In genomic region chr2:208280234-208280633, GRCh38 we compare ENCODE assay signal across 17 cellular contexts. TPM values are rescaled to one million over a fixed set of nuclear protein-coding genes. Genes with fewer than 3 reads are reported as not detected.
DNase-seq lines count a peak whose midpoint lies in the region; ATAC-seq, FAIRE-seq and TF ChIP-seq lines count a peak whose summit lies in the region.
"Had no signal": no experiment of that assay in that cellular context is flagged by ENCODE, and none has a peak within 500 bp of the region (broad histone marks: within the 10 kb centered on the region; RNA-seq: fewer than 3 reads in every experiment).

No MANE protein-coding gene starts in this region.

- no peak overlapping the region for H3K4me3 ChIP-seq in mammary epithelial cell (replicated peaks in 1 of 3; ENCODE audit: insufficient read depth in 1 of 3, low read depth in 2 of 3, low read length in 3 of 3)
- no peak overlapping the region for H3K4me3 ChIP-seq in GM12878
- H3K4me3 ChIP-seq: BLaER1 treated with 17β-estradiol and CSF1 and Interleukin-3, amounts not matched to agents 10 nM and 100 nM; K562 had no signal

- H4K20me1 ChIP-seq in mammary epithelial cell (ENCODE audit: insufficient read depth, low read length) = no peaks in the 10 kb centered on the region
- H4K20me1 ChIP-seq in GM12878 (ENCODE audit: control insufficient read depth, insufficient read depth) = no peaks in the 10 kb centered on the region

- no peaks in the 10 kb centered on the region for H3K9me3 ChIP-seq in mammary epithelial cell (replicated peaks; ENCODE audit: insufficient read depth, low read length)
- H3K9me3 ChIP-seq in GM12878 (replicated peaks; ENCODE audit: control insufficient read depth, insufficient read depth, low read length) = peaks cover 6% of the 10 kb centered on the region; the same call in 2 of the 3 replicates

- CTCF ChIA-PET in MCF 10A (lab: Yijun Ruan, JAX) (interaction anchor here (0.6 to 1.0 kb wide), 3 partner anchors 15 to 102 kb away, joined by 3 to 4 read pairs (median 3); no protein-coding TSS in a partner anchor), mammary epithelial cell (lab: Charles Lee; ENCODE audit: low non-redundant PET) (no interaction called here), GM12878 (lab: Yijun Ruan, JAX) (interaction anchor here (0.9 to 1.7 kb wide), 3 partner anchors 12 to 41 kb away, joined by 3 to 6 read pairs (median 3); no protein-coding TSS in a partner anchor)

- peak; percentile 44 for ATAC-seq in HG02885 (IDR thresholded peaks at IDR 0.05; ENCODE audit: poor library complexity, unreplicated experiment)
- peak; percentile 48 for ATAC-seq in GM12878
- ATAC-seq in stimulated activated memory B cell treated with anti-CD40 and anti-IgM and Interleukin-4, amounts not matched to agents 10 μg/mL and 1 μg/mL and 100 μg/mL, for 72 hours = no peak
- ATAC-seq in HG02981 (IDR thresholded peaks at IDR 0.05; ENCODE audit: unreplicated experiment) = no peak
- ATAC-seq: K562, Panc1 had no signal

- BruUV-seq in MCF 10A (replicated peaks; lab: Mats Ljungman, UMichigan) (no TSS peak), mammary epithelial cell (replicated peaks; lab: Mats Ljungman, UMichigan) (no TSS peak), GM12878 (replicated peaks; lab: Mats Ljungman, UMichigan) (no TSS peak)

- TF ChIP-seq CTCF in MCF 10A (IDR thresholded peaks at IDR 0.05; ENCODE audit: unreplicated experiment) = no peak
- no peak for TF ChIP-seq CTCF in mammary epithelial cell (conservative IDR thresholded peaks at IDR 0.05 in 1 of 2, IDR thresholded peaks at IDR 0.05 in 1 of 2; ENCODE audit: extremely low read depth in 1 of 2, insufficient read depth in 1 of 2, low read depth in 1 of 2, low read length in 2 of 2)
- TF ChIP-seq CTCF in GM12878 (IDR thresholded peaks at IDR 0.05 in 2 of 3, conservative IDR thresholded peaks at IDR 0.05 in 1 of 3; ENCODE audit: control insufficient read depth in 2 of 3, extremely low read depth in 1 of 3, insufficient read depth in 1 of 3, low read depth in 3 of 3, low read length in 3 of 3) = no peak

- H3K4me3 Mint-ChIP-seq in MCF 10A (ENCODE audit: unreplicated experiment) = no peak overlapping the region
- no peak overlapping the region for H3K4me3 Mint-ChIP-seq in stimulated activated memory B cell treated with anti-CD40 and anti-IgM and Interleukin-4, amounts not matched to agents 10 μg/mL and 1 μg/mL and 100 μg/mL, for 72 hours

- H3K4me1 Mint-ChIP-seq in MCF 10A (ENCODE audit: insufficient read depth, unreplicated experiment) = no peaks in the 10 kb centered on the region
- peaks cover 30% of the 10 kb centered on the region for H3K4me1 Mint-ChIP-seq in stimulated activated memory B cell treated with anti-CD40 and anti-IgM and Interleukin-4, amounts not matched to agents 10 μg/mL and 1 μg/mL and 100 μg/mL, for 72 hours

- no peaks in the 10 kb centered on the region for H3K27me3 ChIP-seq in mammary epithelial cell (ENCODE audit: insufficient read depth, low read length)
- no peaks in the 10 kb centered on the region for H3K27me3 ChIP-seq in GM12878 (replicated peaks in 1 of 2; ENCODE audit: control insufficient read depth in 2 of 2, insufficient read depth in 2 of 2, low read length in 1 of 2)
- H3K27me3 ChIP-seq: BLaER1 treated with 17β-estradiol and CSF1 and Interleukin-3, amounts not matched to agents 10 nM and 100 nM had no signal

- SMC1A ChIA-PET in GM12878 (lab: Charles Lee; ENCODE audit: uncharacterized antibody, unreplicated experiment) = interaction anchor here (0.8 to 3.5 kb wide), 7 partner anchors 8 to 66 kb away, joined by 3 to 31 read pairs (median 4); partner anchors contain the start of gene PIKFYVE

- in situ Hi-C loops in mammary epithelial cell (cut with MboI; ENCODE audit: low sequenced_read_pairs in 2 of 2) (no loop called here), GM12878 (cut with MboI) (no loop called here)

- H3K4me2 ChIP-seq in mammary epithelial cell (ENCODE audit: insufficient read depth, low read depth, low read length) (no peak overlapping the region), GM12878 (ENCODE audit: control insufficient read depth, insufficient read depth) (no peak overlapping the region)

- TF ChIP-seq POLR2A in GM12878 (IDR thresholded peaks at IDR 0.05; ENCODE audit: low read depth, low read length) = no peak

- intact Hi-C loops in MCF 10A (cut with micrococcal nuclease) = no loop called here
- intact Hi-C loops in mammary epithelial cell (cut with micrococcal nuclease) = no loop called here
- intact Hi-C loops in GM12878 (cut with micrococcal nuclease; ENCODE audit: unreplicated experiment) = no loop called here

- H3K36me3 ChIP-seq in mammary epithelial cell (ENCODE audit: insufficient read depth, low read length) (peaks cover 30% of the 10 kb centered on the region), GM12878 (ENCODE audit: control insufficient read depth in 2 of 2, insufficient read depth in 2 of 2, low read length in 1 of 2) (peaks cover 6 to 24% of the 10 kb centered on the region in 2 experiments)

- H3K27me3 Mint-ChIP-seq in MCF 10A (ENCODE audit: insufficient read depth, unreplicated experiment) = no peaks in the 10 kb centered on the region
- H3K27me3 Mint-ChIP-seq in stimulated activated memory B cell treated with anti-CD40 and anti-IgM and Interleukin-4, amounts not matched to agents 10 μg/mL and 1 μg/mL and 100 μg/mL, for 72 hours = no peaks in the 10 kb centered on the region

- 100% methylated on average over 2 of the region's 2 CpGs for WGBS in mammary epithelial cell (ENCODE audit: low coverage, missing lambda C conversion rate)
- 55% methylated on average over 2 of the region's 2 CpGs for WGBS in GM12878 (ENCODE audit: insufficient coverage, insufficient replicate concordance, low lambda C conversion rate, missing lambda C conversion rate)

- no peak overlapping the region for H3K9ac ChIP-seq in mammary epithelial cell (ENCODE audit: insufficient read depth, low read length)
- no peak overlapping the region for H3K9ac ChIP-seq in GM12878 (ENCODE audit: control insufficient read depth, insufficient read depth, low read length)
- H3K9ac ChIP-seq: BLaER1 treated with 17β-estradiol and CSF1 and Interleukin-3, amounts not matched to agents 10 nM and 100 nM had no signal

- no peak overlapping the region for H2AFZ ChIP-seq in mammary epithelial cell (ENCODE audit: low read depth, low read length)
- no peak overlapping the region for H2AFZ ChIP-seq in GM12878 (ENCODE audit: control insufficient read depth, low read depth, low read length)

- H3K9me3 Mint-ChIP-seq in MCF 10A (ENCODE audit: unreplicated experiment) = no peaks in the 10 kb centered on the region
- no peaks in the 10 kb centered on the region for H3K9me3 Mint-ChIP-seq in stimulated activated memory B cell treated with anti-CD40 and anti-IgM and Interleukin-4, amounts not matched to agents 10 μg/mL and 1 μg/mL and 100 μg/mL, for 72 hours

- RAD21 ChIA-PET in GM12878 (lab: Charles Lee; ENCODE audit: unreplicated experiment) = interaction anchor here (0.8 to 2.1 kb wide), 2 partner anchors 14 to 35 kb away, joined by 4 to 8 read pairs; partner anchors contain the start of gene PIKFYVE

- H3K36me3 Mint-ChIP-seq in MCF 10A (ENCODE audit: insufficient read depth, unreplicated experiment) = peaks cover 81% of the 10 kb centered on the region
- peaks cover 83% of the 10 kb centered on the region for H3K36me3 Mint-ChIP-seq in stimulated activated memory B cell treated with anti-CD40 and anti-IgM and Interleukin-4, amounts not matched to agents 10 μg/mL and 1 μg/mL and 100 μg/mL, for 72 hours

- TF ChIP-seq EP300 in GM12878 (IDR thresholded peaks at IDR 0.05; ENCODE audit: borderline replicate concordance in 1 of 2, control insufficient read depth in 1 of 2, low read depth in 2 of 2, low read length in 2 of 2) = no peak

- H3K79me2 ChIP-seq in mammary epithelial cell (ENCODE audit: insufficient read depth, low read length) = peaks cover 3% of the 10 kb centered on the region
- no peaks in the 10 kb centered on the region; the same call in 1 of the 2 replicates for H3K79me2 ChIP-seq in GM12878 (ENCODE audit: control insufficient read depth, insufficient read depth, low read length)

- H3K27ac ChIP-seq in mammary epithelial cell (ENCODE audit: insufficient read depth, low read depth, low read length) (no peak overlapping the region), GM12878 (ENCODE audit: control insufficient read depth, insufficient read depth) (no peak overlapping the region)
- H3K27ac ChIP-seq: BLaER1 treated with 17β-estradiol and CSF1 and Interleukin-3, amounts not matched to agents 10 nM and 100 nM had no signal

- no peak for TF ChIP-seq RAD21 in GM12878 (IDR thresholded peaks at IDR 0.05; ENCODE audit: insufficient read depth, low read depth, low read length)

- DNase-seq in MCF 10A (ENCODE audit: unreplicated experiment) (no peak), mammary epithelial cell (no peak), GM12878 (ENCODE audit: low read depth, low spot score) (no peak), NCI-H524 (lab: John Stamatoyannopoulos, UW) (no peak), NCI-H69 (lab: John Stamatoyannopoulos, UW) (no peak)
- DNase-seq: COR-L47, NCI-H1048, NCI-H146, NCI-H2081, NCI-H510A, SW 1271 had no signal

- dilution Hi-C loops in mammary epithelial cell (cut with HindIII; ENCODE audit: low sequenced_read_pairs) = no loop called here

- FAIRE-seq in GM12878 (lab: Jason Lieb, UNC) = no peak
- FAIRE-seq: K562 had no signal

- peak overlapping the region; percentile 73 for H3K27ac Mint-ChIP-seq in MCF 10A (ENCODE audit: low read depth, unreplicated experiment)
- peak overlapping the region; percentile 51 for H3K27ac Mint-ChIP-seq in stimulated activated memory B cell treated with anti-CD40 and anti-IgM and Interleukin-4, amounts not matched to agents 10 μg/mL and 1 μg/mL and 100 μg/mL, for 72 hours

- POLR2A ChIA-PET in MCF 10A (lab: Yijun Ruan, JAX) (interaction anchor here (1.1 to 3.7 kb wide), 2 partner anchors 13 to 14 kb away, joined by 3 to 14 read pairs; partner anchors contain the start of gene PIKFYVE), GM12878 (lab: Charles Lee) (interaction anchor here (0.9 to 1.9 kb wide), 3 partner anchors 9 to 32 kb away, joined by 3 to 5 read pairs (median 4); no protein-coding TSS in a partner anchor)

- H3K4me1 ChIP-seq in mammary epithelial cell (ENCODE audit: insufficient read depth, low read length) (peaks cover 2% of the 10 kb centered on the region), GM12878 (ENCODE audit: control insufficient read depth, insufficient read depth, low read length) (peaks cover 3% of the 10 kb centered on the region; the same call in 1 of the 2 replicates)

RNA-seq across cellular contexts. Expression of gene PIKFYVE, which starts 14.2 kb away (rescaled TPM):
- total RNA-seq in MCF 10A (2022) = 22.8 and 27.2 TPM in 2 replicates
- 10 to 100 TPM; 31.9 to 44.2 TPM for total RNA-seq in mammary epithelial cell
- polyA plus RNA-seq in mammary epithelial cell = 11.8 TPM
- polyA minus RNA-seq in mammary epithelial cell = 24.4 TPM
- total RNA-seq in GM12878 (2013; cell fraction: nucleolus; rRNA removed) = 180 and 182 TPM in 2 replicates
- 26.8 and 31.3 TPM in 2 replicates for total RNA-seq in GM12878 (2014; rRNA removed)
- 28.4 and 29.9 TPM in 2 replicates for total RNA-seq in GM12878 (2014; rRNA removed; fragmentation: Illumina TruSeq; extraction: Trizol)
- 21.1 and 21.2 TPM in 2 replicates for total RNA-seq in GM12878 (2021)
- 7.8 TPM for polyA plus RNA-seq in GM12878 (2011; ENCODE audit: low read depth)
- 41.7 and 57.9 TPM in 2 replicates for polyA plus RNA-seq in GM12878 (2011; rRNA removed)
- polyA plus RNA-seq in GM12878 (2011; cell fraction: cytosol; rRNA removed) = 18.5 and 21.3 TPM in 2 replicates
- 52.2 and 58.8 TPM in 2 replicates for polyA plus RNA-seq in GM12878 (2011; cell fraction: nucleus; rRNA removed)
- 9.9 and 11.6 TPM in 2 replicates for polyA plus RNA-seq in GM12878 (2012)
- polyA plus RNA-seq in GM12878 (2014; fragmentation: Illumina TruSeq; extraction: Trizol) = 24.5 and 31.0 TPM in 2 replicates
- polyA plus RNA-seq in GM12878 (2014; fragmentation: Nextera tagmentation; extraction: Ambion mirVana) = 1 to 10 TPM; 5.2 to 5.5 TPM
- 15.6 and 18.0 TPM in 2 replicates for polyA plus RNA-seq in GM12878 (2014; rRNA removed)
- polyA plus RNA-seq in GM12878 (2016; fragmentation: Nextera tagmentation; extraction: Ambion mirVana) = 1 to 10 TPM; 9.6 to 9.9 TPM
- 89.7 and 93.4 TPM in 2 replicates for polyA minus RNA-seq in GM12878 (2011; rRNA and poly(A)+ RNA removed)
- 21.1 and 26.6 TPM in 2 replicates for polyA minus RNA-seq in GM12878 (2011; cell fraction: cytosol; rRNA and poly(A)+ RNA removed)
- 90.8 and 125 TPM in 2 replicates for polyA minus RNA-seq in GM12878 (2011; cell fraction: nucleus; rRNA and poly(A)+ RNA removed)

RNA-seq across cellular contexts. Expression of gene IDH1, which starts 25.4 kb away (rescaled TPM):
- total RNA-seq in MCF 10A (2022) = 50.2 and 122 TPM in 2 replicates
- 100 to 1,000 TPM; 113 to 125 TPM for total RNA-seq in mammary epithelial cell
- polyA plus RNA-seq in mammary epithelial cell = 110 TPM
- polyA minus RNA-seq in mammary epithelial cell = 73.6 TPM
- 79.4 and 80.2 TPM in 2 replicates for total RNA-seq in GM12878 (2013; cell fraction: nucleolus; rRNA removed)
- 39.0 and 51.9 TPM in 2 replicates for total RNA-seq in GM12878 (2014; rRNA removed)
- total RNA-seq in GM12878 (2014; rRNA removed; fragmentation: Illumina TruSeq; extraction: Trizol) = 57.1 and 58.1 TPM in 2 replicates
- 45.4 and 46.4 TPM in 2 replicates for total RNA-seq in GM12878 (2021)
- 16.3 TPM for polyA plus RNA-seq in GM12878 (2011; ENCODE audit: low read depth)
- 114 and 164 TPM in 2 replicates for polyA plus RNA-seq in GM12878 (2011; rRNA removed)
- 45.2 and 53.2 TPM in 2 replicates for polyA plus RNA-seq in GM12878 (2011; cell fraction: cytosol; rRNA removed)
- polyA plus RNA-seq in GM12878 (2011; cell fraction: nucleus; rRNA removed) = 70.4 and 77.8 TPM in 2 replicates
- 17.2 and 27.7 TPM in 2 replicates for polyA plus RNA-seq in GM12878 (2012)
- 54.4 and 72.1 TPM in 2 replicates for polyA plus RNA-seq in GM12878 (2014; fragmentation: Illumina TruSeq; extraction: Trizol)
- 10 to 100 TPM; 56.0 to 67.7 TPM for polyA plus RNA-seq in GM12878 (2014; fragmentation: Nextera tagmentation; extraction: Ambion mirVana)
- polyA plus RNA-seq in GM12878 (2014; rRNA removed) = 35.8 and 46.9 TPM in 2 replicates
- polyA plus RNA-seq in GM12878 (2016; fragmentation: Nextera tagmentation; extraction: Ambion mirVana) = 10 to 100 TPM; 48.9 to 55.6 TPM
- polyA minus RNA-seq in GM12878 (2011; rRNA and poly(A)+ RNA removed) = 67.4 and 80.6 TPM in 2 replicates
- 23.7 and 25.6 TPM in 2 replicates for polyA minus RNA-seq in GM12878 (2011; cell fraction: cytosol; rRNA and poly(A)+ RNA removed)
- polyA minus RNA-seq in GM12878 (2011; cell fraction: nucleus; rRNA and poly(A)+ RNA removed) = 41.2 and 65.1 TPM in 2 replicates

Comparison
In these comparisons a context has a peak if more than half of its experiments do, and no peak if none do; other contexts are left out.
1. ATAC-seq: peak in HG02885 (single experiment) and GM12878 (single experiment); none in stimulated activated memory B cell treated with anti-CD40 and anti-IgM and Interleukin-4, amounts not matched to agents 10 μg/mL and 1 μg/mL and 100 μg/mL, for 72 hours (single experiment) and HG02981 (single experiment).